23 cellular contexts compared by ENCODE assay signal in the genomic region with DNA sequence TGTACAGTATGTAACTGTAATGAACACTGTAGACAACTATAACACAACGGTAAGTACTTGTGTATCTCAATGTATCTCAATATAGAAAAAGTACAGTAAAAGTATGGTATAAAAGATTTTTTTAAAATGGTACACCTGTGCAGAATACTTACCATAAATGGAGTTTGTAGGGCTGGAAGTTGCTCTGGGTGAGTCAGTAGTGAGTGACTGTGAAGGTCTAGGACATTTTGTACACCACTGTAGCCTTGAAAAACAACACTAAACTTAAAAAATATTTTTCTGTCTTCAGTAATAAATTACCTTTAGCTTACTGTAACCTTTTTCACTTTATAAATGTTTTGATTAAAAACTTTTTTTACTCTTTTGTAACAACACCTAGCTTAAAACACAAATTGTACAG.
A peak's percentile ranks its signal among the peaks of the same experiment; 100 is the strongest.
DNase-seq lines count a peak whose midpoint lies in the region; ATAC-seq, FAIRE-seq and TF ChIP-seq lines count a peak whose summit lies in the region.
"Had no signal": no experiment of that assay in that cellular context is flagged by ENCODE, and none has a peak within 500 bp of the region (broad histone marks: within the 10 kb centered on the region; RNA-seq: fewer than 3 reads in every experiment).

No MANE protein-coding gene starts in this region.

- dilution Hi-C loops in mammary epithelial cell (cut with HindIII; ENCODE audit: low sequenced_read_pairs) (no loop called here), endothelial cell of umbilical vein (cut with MboI; ENCODE audit: extremely low pct_ligation_motif_present, low sequenced_read_pairs) (no loop called here)

- no peak for FAIRE-seq in endothelial cell of umbilical vein (lab: Jason Lieb, UNC)
- FAIRE-seq: GM12892 had no signal

- H3K4me2 ChIP-seq in mammary epithelial cell (ENCODE audit: insufficient read depth, low read depth, low read length) (no peak overlapping the region), endothelial cell of umbilical vein (ENCODE audit: insufficient read depth, low read length) (no peak overlapping the region), hepatocyte (no peak overlapping the region)

- H3K4me1 ChIP-seq in mammary epithelial cell (ENCODE audit: insufficient read depth, low read length) (no peaks in the 10 kb centered on the region), endothelial cell of umbilical vein (ENCODE audit: control insufficient read depth, extremely low read depth, insufficient read depth, low read length) (no peaks in the 10 kb centered on the region), hepatocyte (ENCODE audit: insufficient read depth) (no peaks in the 10 kb centered on the region)
- H3K4me1 ChIP-seq: SJCRH30 had no signal

- H3K4me3 Mint-ChIP-seq in MCF 10A (ENCODE audit: unreplicated experiment), result no peak overlapping the region
- H3K4me3 Mint-ChIP-seq: H9, HFFc6 had no signal

- no peaks in the 10 kb centered on the region for H3K79me2 ChIP-seq in mammary epithelial cell (ENCODE audit: insufficient read depth, low read length)
- H3K79me2 ChIP-seq in endothelial cell of umbilical vein (ENCODE audit: control insufficient read depth, insufficient read depth, low read length), result no peaks in the 10 kb centered on the region
- peaks cover 3% of the 10 kb centered on the region for H3K79me2 ChIP-seq in hepatocyte

- WGBS in mammary epithelial cell (ENCODE audit: low coverage, missing lambda C conversion rate), result 89% methylated on average over 1 of the region's 1 CpG
- WGBS in hepatocyte (ENCODE audit: low lambda C conversion rate, missing lambda C conversion rate), result 100% methylated on average over 1 of the region's 1 CpG

- TF ChIP-seq POLR2A in endothelial cell of umbilical vein (IDR thresholded peaks at IDR 0.05; ENCODE audit: low read depth, low read length), result no peak

- no peak for TF ChIP-seq CTCF in MCF 10A (IDR thresholded peaks at IDR 0.05; ENCODE audit: unreplicated experiment)
- TF ChIP-seq CTCF in mammary epithelial cell (conservative IDR thresholded peaks at IDR 0.05 in 1 of 2, IDR thresholded peaks at IDR 0.05 in 1 of 2; ENCODE audit: extremely low read depth in 1 of 2, insufficient read depth in 1 of 2, low read depth in 1 of 2, low read length in 2 of 2), result no peak
- TF ChIP-seq CTCF in endothelial cell of umbilical vein (IDR thresholded peaks at IDR 0.05; ENCODE audit: extremely low read depth in 1 of 2, insufficient read depth in 1 of 2, low read depth in 1 of 2, low read length in 2 of 2), result no peak
- TF ChIP-seq CTCF in hepatocyte (IDR thresholded peaks at IDR 0.05; ENCODE audit: poor library complexity), result no peak

- H3K27ac ChIP-seq in mammary epithelial cell (ENCODE audit: insufficient read depth, low read depth, low read length) (no peak overlapping the region), endothelial cell of umbilical vein (ENCODE audit: insufficient read depth, low read depth, low read length) (no peak overlapping the region), hepatocyte (no peak overlapping the region)
- H3K27ac ChIP-seq: 22Rv1, GM23248, SJCRH30 had no signal

- H3K27ac Mint-ChIP-seq in MCF 10A (ENCODE audit: low read depth, unreplicated experiment), result peak overlapping the region; percentile 66
- H3K27ac Mint-ChIP-seq: H9, HFFc6 had no signal

- H3K9me3 ChIP-seq in mammary epithelial cell (replicated peaks; ENCODE audit: insufficient read depth, low read length) (no peaks in the 10 kb centered on the region), endothelial cell of umbilical vein (replicated peaks; ENCODE audit: control insufficient read depth, insufficient read depth, low read length) (no peaks in the 10 kb centered on the region), hepatocyte (ENCODE audit: low read depth) (no peaks in the 10 kb centered on the region)

- POLR2A ChIA-PET in MCF 10A (lab: Yijun Ruan, JAX), result no interaction called here
- POLR2A ChIA-PET in endothelial cell of umbilical vein (lab: Charles Lee), result no interaction called here

- no peak overlapping the region for H3K4me3 ChIP-seq in mammary epithelial cell (replicated peaks in 1 of 3; ENCODE audit: insufficient read depth in 1 of 3, low read depth in 2 of 3, low read length in 3 of 3)
- H3K4me3 ChIP-seq in endothelial cell of umbilical vein (replicated peaks in 1 of 3; ENCODE audit: insufficient read depth in 1 of 3, low read depth in 1 of 3, low read length in 3 of 3), result no peak overlapping the region
- no peak overlapping the region for H3K4me3 ChIP-seq in hepatocyte
- H3K4me3 ChIP-seq: GM23248, SJCRH30 had no signal

- ATAC-seq in HG03565 (IDR thresholded peaks at IDR 0.05; ENCODE audit: unreplicated experiment), result no peak
- ATAC-seq: Right ventricle myocardium inferior had no signal

- peaks cover 6% of the 10 kb centered on the region for H3K4me1 Mint-ChIP-seq in MCF 10A (ENCODE audit: insufficient read depth, unreplicated experiment)

- no peaks in the 10 kb centered on the region for H3K27me3 Mint-ChIP-seq in MCF 10A (ENCODE audit: insufficient read depth, unreplicated experiment)

- no peaks in the 10 kb centered on the region for H3K27me3 ChIP-seq in mammary epithelial cell (ENCODE audit: insufficient read depth, low read length)
- no peaks in the 10 kb centered on the region for H3K27me3 ChIP-seq in endothelial cell of umbilical vein (ENCODE audit: control insufficient read depth in 2 of 2, insufficient read depth in 2 of 2, low read length in 2 of 2)
- H3K27me3 ChIP-seq in hepatocyte, result no peaks in the 10 kb centered on the region
- H3K27me3 ChIP-seq: SJCRH30 had no signal

- peaks cover 7% of the 10 kb centered on the region for H3K9me3 Mint-ChIP-seq in MCF 10A (ENCODE audit: unreplicated experiment)
- H3K9me3 Mint-ChIP-seq: HFFc6 had no signal

- peaks cover 5% of the 10 kb centered on the region for H3K36me3 Mint-ChIP-seq in MCF 10A (ENCODE audit: insufficient read depth, unreplicated experiment)

- intact Hi-C loops in MCF 10A (cut with micrococcal nuclease) (no loop called here), mammary epithelial cell (cut with micrococcal nuclease) (no loop called here), endothelial cell of umbilical vein (cut with micrococcal nuclease) (no loop called here)

- DNase-seq in MCF 10A (ENCODE audit: unreplicated experiment), result no peak
- DNase-seq in mammary epithelial cell, result no peak
- no peak for DNase-seq in endothelial cell of umbilical vein (ENCODE audit: low read depth, low spot score)
- DNase-seq in iris pigment epithelial cell (ENCODE audit: low read depth), result peak; percentile 61
- no peak for DNase-seq in occipital lobe (lab: John Stamatoyannopoulos, UW)
- no peak for DNase-seq in hepatocyte (ENCODE audit: low spot score)
- no peak for DNase-seq in DMS153 treated with DMSO at 0.1 percent for 48 hours (lab: John Stamatoyannopoulos, UW; ENCODE audit: unreplicated experiment)
- DNase-seq: Calu3, DND-41, GM23248, H9, HFFc6, KBM-7, MM.1S, NCI-H2029, NCI-H446, NCI-H524 treated with DMSO at 0.1 percent for 48 hours, NCI-H774, SJCRH30 had no signal

- no peaks in the 10 kb centered on the region for H3K9me1 ChIP-seq in endothelial cell of umbilical vein (replicated peaks; ENCODE audit: control insufficient read depth, extremely low read depth, insufficient read depth, low read length)

- no peaks in the 10 kb centered on the region for H3K9me2 ChIP-seq in hepatocyte (replicated peaks; ENCODE audit: insufficient read depth)

- no peaks in the 10 kb centered on the region for H4K20me1 ChIP-seq in mammary epithelial cell (ENCODE audit: insufficient read depth, low read length)
- no peaks in the 10 kb centered on the region for H4K20me1 ChIP-seq in endothelial cell of umbilical vein (replicated peaks; ENCODE audit: control insufficient read depth, extremely low read depth, insufficient read depth, low read length)
- H4K20me1 ChIP-seq in hepatocyte (ENCODE audit: insufficient read depth, poor library complexity, severe bottlenecking), result no peaks in the 10 kb centered on the region

- H3K9ac ChIP-seq in mammary epithelial cell (ENCODE audit: insufficient read depth, low read length) (no peak overlapping the region), endothelial cell of umbilical vein (replicated peaks; ENCODE audit: extremely low read depth, insufficient read depth, low read length) (no peak overlapping the region)
- H3K9ac ChIP-seq: GM23248 had no signal

- BruUV-seq in MCF 10A (replicated peaks; lab: Mats Ljungman, UMichigan), result no TSS peak
- BruUV-seq in mammary epithelial cell (replicated peaks; lab: Mats Ljungman, UMichigan), result no TSS peak
- no TSS peak for BruUV-seq in endothelial cell of umbilical vein (replicated peaks; lab: Mats Ljungman, UMichigan)

- in situ Hi-C loops in mammary epithelial cell (cut with MboI; ENCODE audit: low sequenced_read_pairs in 2 of 2), result no loop called here

- CTCF ChIA-PET in MCF 10A (lab: Yijun Ruan, JAX) (interaction anchor here (0.9 kb wide), 1 partner anchor 210 kb away, joined by 3 read pairs; no protein-coding TSS in a partner anchor), mammary epithelial cell (lab: Charles Lee; ENCODE audit: low non-redundant PET) (interaction anchor here (0.8 kb wide), 1 partner anchor 645 kb away, joined by 5 read pairs; no protein-coding TSS in a partner anchor), endothelial cell of umbilical vein (lab: Charles Lee) (interaction anchor here (1.3 kb wide), 1 partner anchor 24 kb away, joined by 4 read pairs; no protein-coding TSS in a partner anchor)

- H2AFZ ChIP-seq in mammary epithelial cell (ENCODE audit: low read depth, low read length), result no peak overlapping the region
- no peak overlapping the region for H2AFZ ChIP-seq in endothelial cell of umbilical vein (ENCODE audit: low read depth, low read length)
- no peak overlapping the region for H2AFZ ChIP-seq in hepatocyte
- H2AFZ ChIP-seq: GM23248 had no signal

- H3K36me3 ChIP-seq in mammary epithelial cell (ENCODE audit: insufficient read depth, low read length) (no peaks in the 10 kb centered on the region), endothelial cell of umbilical vein (ENCODE audit: control insufficient read depth in 2 of 2, extremely low read depth in 1 of 2, insufficient read depth in 2 of 2, low read length in 2 of 2) (no peaks in the 10 kb centered on the region), hepatocyte (replicated peaks; ENCODE audit: insufficient read depth, low read depth) (no peaks in the 10 kb centered on the region)
- H3K36me3 ChIP-seq: SJCRH30 had no signal

TF ChIP-seq in endothelial cell of umbilical vein, 7 proteins besides CTCF, POLR2A, EP300 and RAD21:
- TF ChIP-seq FOS (IDR thresholded peaks at IDR 0.05; ENCODE audit: borderline replicate concordance, insufficient read depth, low read length) (peak; percentile 50), GATA2 (IDR thresholded peaks at IDR 0.05; ENCODE audit: insufficient read depth, insufficient read length, low read depth, low read length) (no peak), JUN (IDR thresholded peaks at IDR 0.05; ENCODE audit: borderline replicate concordance, insufficient read depth, insufficient read length, low read depth) (no peak), MYC (IDR thresholded peaks at IDR 0.05; ENCODE audit: low read depth, low read length) (no peak)
